ENCODE assay signal across 20 cellular contexts in genomic region chrX:143663755-143664154, GRCh38. TPM values are rescaled to one million over a fixed set of nuclear protein-coding genes. Genes with fewer than 3 reads are reported as not detected.
DNase-seq lines count a peak whose midpoint lies in the region; ATAC-seq and TF ChIP-seq lines count a peak whose summit lies in the region.
"Had no signal": no experiment of that assay in that cellular context is flagged by ENCODE, and none has a peak within 500 bp of the region (broad histone marks: within the 10 kb centered on the region; RNA-seq: fewer than 3 reads in every experiment).

No MANE protein-coding gene starts in this region.

- H3K36me3 Mint-ChIP-seq in H9 (ENCODE audit: insufficient read depth in 1 of 3, low read depth in 3 of 3) = no peaks in the 10 kb centered on the region
- H3K36me3 Mint-ChIP-seq in immature natural killer cell = no peaks in the 10 kb centered on the region

- H3K4me1 ChIP-seq in H9 (ENCODE audit: insufficient read depth, low read length) (no peaks in the 10 kb centered on the region), trophoblast cell (ENCODE audit: control insufficient read depth in 1 of 2, insufficient read depth in 2 of 2, low read length in 2 of 2) (no peaks in the 10 kb centered on the region)
- H3K4me1 ChIP-seq: A549, Caco-2, HAP-1 had no signal

- WGBS in H9 (ENCODE audit: extremely low coverage, insufficient read length, low lambda C conversion rate) = no CpG with 5 or more reads among the region's 5 CpGs
- no CpG with 5 or more reads among the region's 5 CpGs for WGBS in trophoblast cell (ENCODE audit: extremely low coverage, insufficient coverage, insufficient read length)

- H3K27me3 Mint-ChIP-seq in H9 (ENCODE audit: low read depth) (no peaks in the 10 kb centered on the region), immature natural killer cell (ENCODE audit: low read depth in 3 of 3) (peaks cover 0 to 7% (median 6%) of the 10 kb centered on the region in 3 donors)
- H3K27me3 Mint-ChIP-seq: CD4-positive, alpha-beta T cell had no signal

- H2BK15ac ChIP-seq in H9 (ENCODE audit: low read depth, low read length) = no peak overlapping the region

- no peaks in the 10 kb centered on the region for H4K20me1 ChIP-seq in H9 (ENCODE audit: control insufficient read depth, insufficient read depth, insufficient read length)

- H3K9me3 Mint-ChIP-seq in H9 (peaks cover 39% of the 10 kb centered on the region in 2 experiments), immature natural killer cell (no peaks in the 10 kb centered on the region)

- H3K27ac ChIP-seq in H9 (ENCODE audit: insufficient read length, low read depth, low read length) (no peak overlapping the region), trophoblast cell (ENCODE audit: low read depth, low read length) (no peak overlapping the region)
- H3K27ac ChIP-seq: 22Rv1, A549, C4-2B had no signal

- H3K9ac ChIP-seq in H9 (ENCODE audit: extremely low read depth, insufficient read length, low read length) (no peak overlapping the region), trophoblast cell (ENCODE audit: low read length) (no peak overlapping the region)

- H2AK5ac ChIP-seq in H9 (ENCODE audit: insufficient read length, low read length) (no peak overlapping the region), trophoblast cell (ENCODE audit: low read length) (no peak overlapping the region)

- H2AFZ ChIP-seq in H9 (ENCODE audit: low read length) = no peak overlapping the region
- H2AFZ ChIP-seq in trophoblast cell (ENCODE audit: insufficient read depth, low read length, poor library complexity) = no peak overlapping the region

- H2BK12ac ChIP-seq in H9 (ENCODE audit: insufficient read length, low read depth, low read length) (no peak overlapping the region), trophoblast cell (ENCODE audit: low read length) (no peak overlapping the region)

- H4K8ac ChIP-seq in H9 (replicated peaks; ENCODE audit: insufficient read length, low read depth, low read length) (no peak overlapping the region), trophoblast cell (ENCODE audit: low read depth, low read length) (no peak overlapping the region)

- H3K79me2 ChIP-seq in H9 (ENCODE audit: insufficient read depth, low read length) (no peaks in the 10 kb centered on the region), trophoblast cell (ENCODE audit: control insufficient read depth, insufficient read depth, low read length, poor library complexity) (no peaks in the 10 kb centered on the region)

- H3K9me3 ChIP-seq in H9 (ENCODE audit: control insufficient read depth, low read depth, low read length) (peaks cover 13% of the 10 kb centered on the region), trophoblast cell (ENCODE audit: insufficient read depth, low read depth, low read length) (no peaks in the 10 kb centered on the region)
- H3K9me3 ChIP-seq: A549, Caco-2, HAP-1 had no signal

- H3K79me1 ChIP-seq in H9 (ENCODE audit: insufficient read depth, low read depth, low read length, poor library complexity, severe bottlenecking) (no peaks in the 10 kb centered on the region), trophoblast cell (ENCODE audit: low read length) (no peaks in the 10 kb centered on the region)

- ATAC-seq in GM18511 (IDR thresholded peaks at IDR 0.05; ENCODE audit: unreplicated experiment) = no peak
- ATAC-seq: A549 had no signal

- H3K56ac ChIP-seq in H9 (ENCODE audit: insufficient read length, low read depth, low read length) = no peak overlapping the region

- no peak overlapping the region for H4K12ac ChIP-seq in trophoblast cell (ENCODE audit: low read depth, low read length)

- no peak overlapping the region for H4K5ac ChIP-seq in H9 (ENCODE audit: insufficient read length, low read depth, low read length)

- peak; percentile 3 for DNase-seq in DMS53 (lab: John Stamatoyannopoulos, UW)
- no peak for DNase-seq in DMS53 treated with DMSO at 0.1 percent for 48 hours (lab: John Stamatoyannopoulos, UW; ENCODE audit: unreplicated experiment)
- DNase-seq in H9 = no peak
- DNase-seq in cardiac fibroblast (ENCODE audit: low read depth in 2 of 2) = peak; percentile 0 to 60
- peak; percentile 40 to 70 for DNase-seq in trophoblast cell
- no peak for DNase-seq in SHP77 treated with DMSO at 0.1 percent for 48 hours (lab: John Stamatoyannopoulos, UW)
- DNase-seq in immature natural killer cell = no peak
- DNase-seq: CD4-positive, alpha-beta T cell; DND-41 had no signal

- H3K18ac ChIP-seq in H9 (ENCODE audit: insufficient read length, low read depth, low read length) (no peak overlapping the region), trophoblast cell (ENCODE audit: low read length) (no peak overlapping the region)

- no peaks in the 10 kb centered on the region for H3K36me3 ChIP-seq in trophoblast cell (ENCODE audit: control insufficient read depth in 1 of 2, insufficient read depth in 2 of 2, low read length in 2 of 2)
- H3K36me3 ChIP-seq: HAP-1 had no signal

- H3T11ph ChIP-seq in H9 (ENCODE audit: low read length) = no peak overlapping the region

- H3K4me3 ChIP-seq in cardiac fibroblast (replicated peaks in 1 of 2; ENCODE audit: low read depth in 2 of 2, low read length in 2 of 2) = no peak overlapping the region
- H3K4me3 ChIP-seq in trophoblast cell (ENCODE audit: low read depth, low read length) = no peak overlapping the region
- H3K4me3 ChIP-seq: A549, GM12878, HAP-1 had no signal

- H3K23me2 ChIP-seq in H9 (ENCODE audit: insufficient read length, low read depth, low read length, poor library complexity, severe bottlenecking) = no peaks in the 10 kb centered on the region

- H3K27ac Mint-ChIP-seq in H9 = no peak overlapping the region
- no peak overlapping the region for H3K27ac Mint-ChIP-seq in immature natural killer cell
- H3K27ac Mint-ChIP-seq: CD4-positive, alpha-beta T cell had no signal

- H3K23ac ChIP-seq in H9 (ENCODE audit: insufficient read length, low read depth, low read length) (no peak overlapping the region), trophoblast cell (ENCODE audit: low read length) (no peak overlapping the region)

- no peak overlapping the region for H2BK20ac ChIP-seq in H9 (ENCODE audit: low read depth, low read length, poor library complexity, severe bottlenecking)

- H2BK5ac ChIP-seq in H9 (ENCODE audit: insufficient read length, low read length) (no peak overlapping the region), trophoblast cell (ENCODE audit: low read depth, low read length, poor library complexity) (no peak overlapping the region)

- H4K91ac ChIP-seq in H9 (ENCODE audit: insufficient read length, low read depth, low read length) = no peak overlapping the region
- no peak overlapping the region for H4K91ac ChIP-seq in trophoblast cell (ENCODE audit: low read depth, low read length)

- H3K4me2 ChIP-seq in H9 (ENCODE audit: insufficient read depth, insufficient read length, low read length) = no peak overlapping the region
- H3K4me2 ChIP-seq in trophoblast cell (ENCODE audit: low read length) = no peak overlapping the region
- H3K4me2 ChIP-seq: A549 had no signal

- H3K14ac ChIP-seq in H9 (ENCODE audit: insufficient read depth, low read length) = no peak overlapping the region
- no peak overlapping the region for H3K14ac ChIP-seq in trophoblast cell (ENCODE audit: low read length)

- TF ChIP-seq CTCF in H9 (conservative IDR thresholded peaks at IDR 0.05) (no peak), cardiac fibroblast (IDR thresholded peaks at IDR 0.05; ENCODE audit: low read depth, low read length) (no peak)

- H3K27me3 ChIP-seq in H9 (ENCODE audit: insufficient read depth, low read length) = no peaks in the 10 kb centered on the region
- H3K27me3 ChIP-seq in trophoblast cell (ENCODE audit: insufficient read depth, low read length) = no peaks in the 10 kb centered on the region

- H2BK120ac ChIP-seq in H9 (ENCODE audit: low read depth, low read length, poor library complexity, severe bottlenecking) = peak overlapping the region; percentile 48
- no peak overlapping the region for H2BK120ac ChIP-seq in trophoblast cell (ENCODE audit: insufficient read depth, low read length, poor library complexity)

- no peaks in the 10 kb centered on the region for H3K4me1 Mint-ChIP-seq in H9
- H3K4me1 Mint-ChIP-seq in immature natural killer cell = no peaks in the 10 kb centered on the region

- no peak overlapping the region for H3K4ac ChIP-seq in H9 (ENCODE audit: low read depth, low read length)
- no peak overlapping the region for H3K4ac ChIP-seq in trophoblast cell (ENCODE audit: low read depth, low read length)

- H3K4me3 Mint-ChIP-seq in H9 = no peak overlapping the region
- H3K4me3 Mint-ChIP-seq in immature natural killer cell = no peak overlapping the region
- H3K4me3 Mint-ChIP-seq: CD4-positive, alpha-beta T cell had no signal

RNA-seq across cellular contexts. Expression of gene SLITRK4, which starts 27.9 kb away (rescaled TPM):
- total RNA-seq in H9 (2021) = 1.5 and 2.1 TPM in 2 replicates
- polyA plus RNA-seq in trophoblast cell (2013) = 0.56 and 0.63 TPM in 2 replicates
- not detected for polyA plus RNA-seq in immature natural killer cell
- total RNA-seq: Caco-2, G401, HT-29 had no signal
- polyA plus RNA-seq: BJ had no signal

RNA-seq across cellular contexts. Expression of gene SPANXN2, which starts 56.8 kb away (rescaled TPM):
- total RNA-seq in H9 (2021) = not detected in 2 replicates
- not detected in 2 replicates for polyA plus RNA-seq in trophoblast cell (2013)
- not detected for polyA plus RNA-seq in immature natural killer cell
- total RNA-seq: Caco-2; CD4-positive, alpha-beta T cell; G401; GM12878; H1; HT-29 had no signal
- polyA plus RNA-seq: A549, BJ, GM12878, H1 had no signal

Comparison
In these comparisons a context has a peak if more than half of its experiments do, and no peak if none do; other contexts are left out.
1. DNase-seq: peak in DMS53 (single experiment), cardiac fibroblast (2 of 2) and trophoblast cell (2 of 2); none in DMS53 treated with DMSO at 0.1 percent for 48 hours (single experiment), H9 (single experiment), SHP77 treated with DMSO at 0.1 percent for 48 hours (single experiment) and immature natural killer cell (0 of 3).